2 cellular contexts compared by ENCODE assay signal in genomic region chr18:2982452-2983172, GRCh38.
TF ChIP-seq lines count a peak whose summit lies in the region.

No MANE protein-coding gene starts in this region.

TF ChIP-seq in IMR-90, 13 proteins besides CTCF, POLR2A, EP300 and RAD21:
- TF ChIP-seq RFX5 (IDR thresholded peaks at IDR 0.05; ENCODE audit: low read depth, low read length) (no peak), MAFK (IDR thresholded peaks at IDR 0.05; ENCODE audit: low read depth, low read length) (no peak), MAZ (IDR thresholded peaks at IDR 0.05; ENCODE audit: borderline replicate concordance, low read depth, low read length) (no peak), ELK1 (IDR thresholded peaks at IDR 0.05; ENCODE audit: borderline replicate concordance, low read depth, low read length) (no peak), SMC3 (IDR thresholded peaks at IDR 0.05; ENCODE audit: low read depth, low read length) (no peak), USF2 (IDR thresholded peaks at IDR 0.05; ENCODE audit: low read depth, low read length) (no peak), CEBPB (IDR thresholded peaks at IDR 0.05; ENCODE audit: low read depth, low read length) (0 out of 2 replicates have a peak, but pooled peaks have one; percentile 17)

TF ChIP-seq in K562, 482 proteins besides CTCF, POLR2A, EP300 and RAD21:
- no peak for TF ChIP-seq ZNF174 (CRISPR knock-in tag; IDR thresholded peaks at IDR 0.05)
- TF ChIP-seq PCBP2 (IDR thresholded peaks at IDR 0.05; ENCODE audit: low read depth, low read length, poor library complexity, severe bottlenecking): no peak
- TF ChIP-seq TAL1 (IDR thresholded peaks at IDR 0.05): peak; percentile 34; the same call in 1 of the 2 replicates
- TF ChIP-seq DLX4 (CRISPR knock-in tag; IDR thresholded peaks at IDR 0.05): no peak
- peak in 1 of 2 experiments; percentile 42; a peak in 1 of 4 replicates for TF ChIP-seq KDM1A (IDR thresholded peaks at IDR 0.05)
- TF ChIP-seq ZNF77 (CRISPR knock-in tag; IDR thresholded peaks at IDR 0.05): no peak
- TF ChIP-seq CBFA2T2 (conservative IDR thresholded peaks at IDR 0.05): 0 out of 2 replicates have a peak, but pooled peaks have one; percentile 45
- no peak for TF ChIP-seq EWSR1 (IDR thresholded peaks at IDR 0.05; ENCODE audit: borderline replicate concordance, low read depth, partially characterized antibody)
- TF ChIP-seq SMAD4 (CRISPR knock-in tag; conservative IDR thresholded peaks at IDR 0.05): 0 out of 2 replicates have a peak, but pooled peaks have one; percentile 28
- 0 out of 2 replicates have a peak, but pooled peaks have one; percentile 26 for TF ChIP-seq ARID1B (IDR thresholded peaks at IDR 0.05)
- peak; percentile 47 for TF ChIP-seq TCF3 (CRISPR knock-in tag; IDR thresholded peaks at IDR 0.05)
- peak in 1 of 2 experiments; percentile 29; a peak in 1 of 4 replicates for TF ChIP-seq RCOR1 (IDR thresholded peaks at IDR 0.05; ENCODE audit: borderline replicate concordance in 1 of 2, low read depth in 2 of 2, low read length in 2 of 2)
- TF ChIP-seq ZBTB9 (CRISPR knock-in tag; IDR thresholded peaks at IDR 0.05): no peak
- peak; percentile 80 for TF ChIP-seq CBFA2T3 (IDR thresholded peaks at IDR 0.05)
- TF ChIP-seq SMAD2 (IDR thresholded peaks at IDR 0.05; ENCODE audit: low read depth, low read length): no peak
- no peak for TF ChIP-seq SRSF7 (optimal IDR thresholded peaks at IDR 0.05; ENCODE audit: low read depth, low read length)
- TF ChIP-seq U2AF2 (optimal IDR thresholded peaks at IDR 0.05; ENCODE audit: low read depth, low read length): no peak
